14 cellular contexts compared by ENCODE assay signal in genomic region chr10:3825862-3826351, GRCh38. TPM values are rescaled to one million over a fixed set of nuclear protein-coding genes. Genes with fewer than 3 reads are reported as not detected.
DNase-seq lines count a peak whose midpoint lies in the region; ATAC-seq and TF ChIP-seq lines count a peak whose summit lies in the region.
"Had no signal": no experiment of that assay in that cellular context is flagged by ENCODE, and none has a peak within 500 bp of the region (broad histone marks: within the 10 kb centered on the region; RNA-seq: fewer than 3 reads in every experiment).

No MANE protein-coding gene starts in this region.

- peaks cover 32% of the 10 kb centered on the region for H3K4me1 Mint-ChIP-seq in activated naive CD8-positive, alpha-beta T cell (ENCODE audit: low read depth)
- peaks cover 35% of the 10 kb centered on the region for H3K4me1 Mint-ChIP-seq in activated naive CD8-positive, alpha-beta T cell treated with anti-CD3 and anti-CD28 coated beads, Interleukin-2, amount 50 U/mL, for 24 hours
- H3K4me1 Mint-ChIP-seq in dendritic cell treated with granulocyte-macrophage colony-stimulating factor and Interleukin-4, amounts not matched to agents 40 ng/mL and 50 ng/mL, for 4 days (ENCODE audit: low read depth): peaks cover 44% of the 10 kb centered on the region
- H3K4me1 Mint-ChIP-seq in WTC11: peaks cover 40% of the 10 kb centered on the region
- peaks cover 22% of the 10 kb centered on the region for H3K4me1 Mint-ChIP-seq in CD8-positive, alpha-beta T cell (ENCODE audit: low read depth)

- H3K36me3 Mint-ChIP-seq in activated naive CD8-positive, alpha-beta T cell: no peaks in the 10 kb centered on the region
- H3K36me3 Mint-ChIP-seq in activated naive CD8-positive, alpha-beta T cell treated with anti-CD3 and anti-CD28 coated beads, Interleukin-2, amount 50 U/mL, for 24 hours (ENCODE audit: low read depth): no peaks in the 10 kb centered on the region
- H3K36me3 Mint-ChIP-seq in dendritic cell treated with granulocyte-macrophage colony-stimulating factor and Interleukin-4, amounts not matched to agents 40 ng/mL and 50 ng/mL, for 4 days (ENCODE audit: low read depth): no peaks in the 10 kb centered on the region
- no peaks in the 10 kb centered on the region for H3K36me3 Mint-ChIP-seq in WTC11
- no peaks in the 10 kb centered on the region for H3K36me3 Mint-ChIP-seq in CD8-positive, alpha-beta T cell
- H3K36me3 Mint-ChIP-seq: IgD-negative memory B cell had no signal

- H3K14ac ChIP-seq in mesenchymal stem cell (ENCODE audit: low read length in 2 of 2): peak overlapping the region in 1 of 2 experiments; percentile 90

- H3K9me3 ChIP-seq in mesenchymal stem cell (ENCODE audit: control insufficient read depth, low read length) (no peaks in the 10 kb centered on the region), vagina (no peaks in the 10 kb centered on the region)
- H3K9me3 ChIP-seq in CD8-positive, alpha-beta T cell (ENCODE audit: low read length): no peaks in the 10 kb centered on the region

- no peak for TF ChIP-seq POLR2A in vagina (IDR thresholded peaks at IDR 0.05)

- no peak overlapping the region for H3K23ac ChIP-seq in mesenchymal stem cell (ENCODE audit: low read length in 2 of 2)

- peak overlapping the region; percentile 84 for H2AK5ac ChIP-seq in mesenchymal stem cell (ENCODE audit: low read length, severe bottlenecking)

- H3K27ac ChIP-seq in mesenchymal stem cell (ENCODE audit: low read length, poor library complexity, severe bottlenecking) (peak overlapping the region; percentile 63), vagina (peak overlapping the region; percentile 26)
- no peak overlapping the region for H3K27ac ChIP-seq in CD8-positive, alpha-beta T cell (ENCODE audit: low read depth, low read length)

- no peak overlapping the region for H2BK15ac ChIP-seq in mesenchymal stem cell (ENCODE audit: low read depth, poor library complexity, severe bottlenecking)

- peak overlapping the region; percentile 96 to 99 for H2BK12ac ChIP-seq in mesenchymal stem cell (ENCODE audit: low read length in 2 of 2)

- ATAC-seq in activated naive CD8-positive, alpha-beta T cell treated with anti-CD3 and anti-CD28 coated beads, Interleukin-2, amount 50 U/mL, for 24 hours: no peak
- ATAC-seq in WTC11: no peak
- ATAC-seq in CD8-positive, alpha-beta T cell: no peak
- ATAC-seq: activated naive CD4-positive, alpha-beta T cell treated with anti-CD3 and anti-CD28 coated beads, Interleukin-2, amount 50 U/mL, for 72 hours; stimulated activated naive CD8-positive, alpha-beta T cell treated with anti-CD3 and anti-CD28 coated beads, Interleukin-15, amount 100 ng/mL, for 72 hours had no signal

- CTCF ChIA-PET in WTC11 (lab: Charles Lee): no interaction called here
- CTCF ChIA-PET in CD8-positive, alpha-beta T cell (lab: Charles Lee): no interaction called here

- peak overlapping the region; percentile 22 for H2BK5ac ChIP-seq in mesenchymal stem cell (ENCODE audit: low read depth, low read length, poor library complexity, severe bottlenecking)

- peak overlapping the region; percentile 40 for H2AFZ ChIP-seq in mesenchymal stem cell (ENCODE audit: low read depth, low read length)

- H3K4me3 ChIP-seq in mesenchymal stem cell (ENCODE audit: insufficient read depth in 1 of 2, low read depth in 1 of 2, low read length in 2 of 2) (no peak overlapping the region), vagina (no peak overlapping the region)
- no peak overlapping the region for H3K4me3 ChIP-seq in CD8-positive, alpha-beta T cell (ENCODE audit: low read depth, low read length)

- no peak overlapping the region for H2BK120ac ChIP-seq in mesenchymal stem cell (ENCODE audit: low read depth, low read length)

- H3K79me1 ChIP-seq in mesenchymal stem cell (replicated peaks; ENCODE audit: low read length, poor library complexity, severe bottlenecking): peaks cover 2% of the 10 kb centered on the region

- peaks cover 25% of the 10 kb centered on the region for H3K4me1 ChIP-seq in mesenchymal stem cell (ENCODE audit: control insufficient read depth, insufficient read depth, low read depth, low read length)
- peaks cover 16% of the 10 kb centered on the region for H3K4me1 ChIP-seq in vagina
- H3K4me1 ChIP-seq in CD8-positive, alpha-beta T cell (ENCODE audit: insufficient read depth, low read length): peaks cover 12% of the 10 kb centered on the region

- no peak overlapping the region for H3K4me2 ChIP-seq in mesenchymal stem cell (ENCODE audit: low read length, poor library complexity, severe bottlenecking)

- POLR2A ChIA-PET in WTC11 (lab: Charles Lee): no interaction called here
- POLR2A ChIA-PET in CD8-positive, alpha-beta T cell (lab: Charles Lee): no interaction called here

- TF ChIP-seq CTCF in vagina (IDR thresholded peaks at IDR 0.05) (no peak), WTC11 (IDR thresholded peaks at IDR 0.05) (no peak)
- TF ChIP-seq CTCF in CD8-positive, alpha-beta T cell (IDR thresholded peaks at IDR 0.05): no peak

- no peaks in the 10 kb centered on the region for H3K27me3 Mint-ChIP-seq in activated naive CD8-positive, alpha-beta T cell
- no peaks in the 10 kb centered on the region for H3K27me3 Mint-ChIP-seq in activated naive CD8-positive, alpha-beta T cell treated with anti-CD3 and anti-CD28 coated beads, Interleukin-2, amount 50 U/mL, for 24 hours
- no peaks in the 10 kb centered on the region for H3K27me3 Mint-ChIP-seq in dendritic cell treated with granulocyte-macrophage colony-stimulating factor and Interleukin-4, amounts not matched to agents 40 ng/mL and 50 ng/mL, for 4 days
- no peaks in the 10 kb centered on the region for H3K27me3 Mint-ChIP-seq in WTC11 (ENCODE audit: low read depth)
- no peaks in the 10 kb centered on the region for H3K27me3 Mint-ChIP-seq in CD8-positive, alpha-beta T cell (ENCODE audit: low read depth)
- H3K27me3 Mint-ChIP-seq: IgD-negative memory B cell; stimulated activated naive CD8-positive, alpha-beta T cell treated with anti-CD3 and anti-CD28 coated beads, Interleukin-15, amount 100 ng/mL, for 72 hours had no signal

- H3K9me3 Mint-ChIP-seq in activated naive CD8-positive, alpha-beta T cell (ENCODE audit: low read depth): no peaks in the 10 kb centered on the region
- no peaks in the 10 kb centered on the region for H3K9me3 Mint-ChIP-seq in activated naive CD8-positive, alpha-beta T cell treated with anti-CD3 and anti-CD28 coated beads, Interleukin-2, amount 50 U/mL, for 24 hours
- no peaks in the 10 kb centered on the region for H3K9me3 Mint-ChIP-seq in dendritic cell treated with granulocyte-macrophage colony-stimulating factor and Interleukin-4, amounts not matched to agents 40 ng/mL and 50 ng/mL, for 4 days
- no peaks in the 10 kb centered on the region for H3K9me3 Mint-ChIP-seq in WTC11
- H3K9me3 Mint-ChIP-seq in CD8-positive, alpha-beta T cell: no peaks in the 10 kb centered on the region
- H3K9me3 Mint-ChIP-seq: IgD-negative memory B cell had no signal

- peak overlapping the region; percentile 71 for H3K27ac Mint-ChIP-seq in activated naive CD8-positive, alpha-beta T cell
- no peak overlapping the region for H3K27ac Mint-ChIP-seq in activated naive CD8-positive, alpha-beta T cell treated with anti-CD3 and anti-CD28 coated beads, Interleukin-2, amount 50 U/mL, for 24 hours
- H3K27ac Mint-ChIP-seq in dendritic cell treated with granulocyte-macrophage colony-stimulating factor and Interleukin-4, amounts not matched to agents 40 ng/mL and 50 ng/mL, for 4 days: peak overlapping the region; percentile 84
- no peak overlapping the region for H3K27ac Mint-ChIP-seq in WTC11
- no peak overlapping the region for H3K27ac Mint-ChIP-seq in CD8-positive, alpha-beta T cell
- H3K27ac Mint-ChIP-seq: IgD-negative memory B cell had no signal

- peak overlapping the region; percentile 73 to 80 for H3K18ac ChIP-seq in mesenchymal stem cell (ENCODE audit: low read depth in 1 of 2, low read length in 2 of 2)

- H3K9ac ChIP-seq in mesenchymal stem cell (ENCODE audit: low read length): peak overlapping the region; percentile 61

- H4K91ac ChIP-seq in mesenchymal stem cell (ENCODE audit: low read length): peak overlapping the region; percentile 94

- H3K4me3 Mint-ChIP-seq in activated naive CD8-positive, alpha-beta T cell: no peak overlapping the region
- H3K4me3 Mint-ChIP-seq in activated naive CD8-positive, alpha-beta T cell treated with anti-CD3 and anti-CD28 coated beads, Interleukin-2, amount 50 U/mL, for 24 hours: no peak overlapping the region
- no peak overlapping the region for H3K4me3 Mint-ChIP-seq in dendritic cell treated with granulocyte-macrophage colony-stimulating factor and Interleukin-4, amounts not matched to agents 40 ng/mL and 50 ng/mL, for 4 days
- no peak overlapping the region for H3K4me3 Mint-ChIP-seq in WTC11
- no peak overlapping the region for H3K4me3 Mint-ChIP-seq in CD8-positive, alpha-beta T cell
- H3K4me3 Mint-ChIP-seq: stimulated activated naive CD8-positive, alpha-beta T cell treated with anti-CD3 and anti-CD28 coated beads, Interleukin-15, amount 100 ng/mL, for 72 hours had no signal

- DNase-seq in activated naive CD8-positive, alpha-beta T cell treated with anti-CD3 and anti-CD28 coated beads, Interleukin-2, amount 50 U/mL, for 24 hours: no peak
- DNase-seq in mesenchymal stem cell: no peak
- no peak for DNase-seq in vagina (ENCODE audit: extremely low spot score in 2 of 2)
- DNase-seq in middle frontal gyrus (ENCODE audit: extremely low spot score, low spot score): no peak
- DNase-seq in WTC11 (ENCODE audit: low spot score): no peak
- no peak for DNase-seq in CD8-positive, alpha-beta T cell
- DNase-seq: DMS79 treated with DMSO at 0.1 percent for 48 hours; NCI-H1930; stimulated activated naive CD8-positive, alpha-beta T cell treated with anti-CD3 and anti-CD28 coated beads, Interleukin-15, amount 100 ng/mL, for 72 hours; T-helper 9 cell had no signal

- no peaks in the 10 kb centered on the region for H3K36me3 ChIP-seq in mesenchymal stem cell (ENCODE audit: control insufficient read depth in 1 of 2, insufficient read depth in 2 of 2, low read depth in 1 of 2, low read length in 2 of 2)
- H3K36me3 ChIP-seq in vagina: no peaks in the 10 kb centered on the region
- H3K36me3 ChIP-seq in CD8-positive, alpha-beta T cell (ENCODE audit: insufficient read depth, low read length): no peaks in the 10 kb centered on the region

- 92% methylated on average over 21 of the region's 21 CpGs for WGBS in mesenchymal stem cell

- peak overlapping the region; percentile 92 for H4K8ac ChIP-seq in mesenchymal stem cell (ENCODE audit: low read length)

- H3K4ac ChIP-seq in mesenchymal stem cell (ENCODE audit: low read depth in 1 of 2, low read length in 2 of 2): peak overlapping the region; percentile 43 to 79

- intact Hi-C loops in dendritic cell treated with granulocyte-macrophage colony-stimulating factor and Interleukin-4, amounts not matched to agents 40 ng/mL and 50 ng/mL, for 4 days (cut with micrococcal nuclease): no loop called here
- intact Hi-C loops in vagina (cut with DNase I): no loop called here
- intact Hi-C loops in CD8-positive, alpha-beta T cell (cut with DNase I, micrococcal nuclease): no loop called here

- H3K27me3 ChIP-seq in mesenchymal stem cell (ENCODE audit: control insufficient read depth in 1 of 2, insufficient read depth in 1 of 2, low read length in 2 of 2) (no peaks in the 10 kb centered on the region), vagina (no peaks in the 10 kb centered on the region)
- no peaks in the 10 kb centered on the region for H3K27me3 ChIP-seq in CD8-positive, alpha-beta T cell (ENCODE audit: insufficient read depth, low read length)

RNA-seq across cellular contexts. Expression of gene KLF6, which starts 40.9 kb away (rescaled TPM):
- polyA plus RNA-seq in mesenchymal stem cell (2013, experiment 1 of 2): 195 TPM
- polyA plus RNA-seq in mesenchymal stem cell (2013, experiment 2 of 2): 183 TPM
- total RNA-seq in vagina (145 TPM), WTC11 (2021) (25.4 to 27.9 TPM (median 27.3 TPM) in 3 replicates)
- 100 to 1,000 TPM; 552 to 566 TPM for total RNA-seq in CD8-positive, alpha-beta T cell

Comparison
In these comparisons a context has a peak if more than half of its experiments do, and no peak if none do; other contexts are left out.
1. H3K27ac Mint-ChIP-seq: peak in activated naive CD8-positive, alpha-beta T cell (single experiment) and dendritic cell treated with granulocyte-macrophage colony-stimulating factor and Interleukin-4, amounts not matched to agents 40 ng/mL and 50 ng/mL, for 4 days (single experiment); none in activated naive CD8-positive, alpha-beta T cell treated with anti-CD3 and anti-CD28 coated beads, Interleukin-2, amount 50 U/mL, for 24 hours (single experiment), WTC11 (single experiment) and CD8-positive, alpha-beta T cell (single experiment).